1 cellular context compared by ENCODE assay signal in the genomic region with DNA sequence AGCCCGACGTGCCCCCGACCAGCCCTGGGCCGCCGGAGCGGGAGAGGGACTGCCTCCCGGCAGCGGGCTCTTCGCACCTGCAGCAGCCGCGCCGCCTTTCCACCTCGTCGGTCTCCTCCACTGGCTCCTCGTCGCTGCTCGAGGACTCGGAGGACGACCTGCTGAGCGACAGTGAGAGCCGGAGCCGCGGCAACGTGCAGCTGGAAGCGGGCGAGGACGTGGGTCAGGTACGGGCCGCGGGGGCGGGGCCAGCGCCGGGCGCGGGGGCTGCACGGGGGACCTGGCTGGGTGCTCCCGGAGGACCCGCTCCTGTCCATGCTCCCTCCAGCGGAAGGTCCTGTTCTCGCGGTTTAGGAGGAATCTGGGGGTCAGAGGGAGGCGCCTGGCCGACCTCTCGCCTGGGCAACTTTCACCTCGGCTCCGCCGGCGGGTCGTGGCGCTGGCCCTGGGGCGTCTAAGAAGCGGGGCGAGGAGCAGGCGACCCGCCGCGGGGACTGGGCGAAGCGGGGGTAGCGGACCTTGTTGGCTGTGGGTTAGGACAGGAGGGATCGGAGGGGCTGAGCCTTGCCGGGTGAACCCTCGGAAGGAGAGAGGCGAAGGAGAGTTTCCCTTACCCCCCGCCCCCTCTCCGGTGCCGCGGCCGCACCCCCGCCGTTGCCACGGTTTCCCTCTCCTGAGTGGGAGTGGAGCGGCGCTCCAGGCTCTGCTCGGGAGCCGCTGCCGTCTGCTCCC.
TF ChIP-seq lines count a peak whose summit lies in the region.

No MANE protein-coding gene starts in this region.

TF ChIP-seq in SK-N-SH treated with all-trans-retinoic acid at 6 μM for 48 hours, 23 proteins besides CTCF, POLR2A, EP300 and RAD21 (continued from another document):
- TF ChIP-seq, protein P1, sequence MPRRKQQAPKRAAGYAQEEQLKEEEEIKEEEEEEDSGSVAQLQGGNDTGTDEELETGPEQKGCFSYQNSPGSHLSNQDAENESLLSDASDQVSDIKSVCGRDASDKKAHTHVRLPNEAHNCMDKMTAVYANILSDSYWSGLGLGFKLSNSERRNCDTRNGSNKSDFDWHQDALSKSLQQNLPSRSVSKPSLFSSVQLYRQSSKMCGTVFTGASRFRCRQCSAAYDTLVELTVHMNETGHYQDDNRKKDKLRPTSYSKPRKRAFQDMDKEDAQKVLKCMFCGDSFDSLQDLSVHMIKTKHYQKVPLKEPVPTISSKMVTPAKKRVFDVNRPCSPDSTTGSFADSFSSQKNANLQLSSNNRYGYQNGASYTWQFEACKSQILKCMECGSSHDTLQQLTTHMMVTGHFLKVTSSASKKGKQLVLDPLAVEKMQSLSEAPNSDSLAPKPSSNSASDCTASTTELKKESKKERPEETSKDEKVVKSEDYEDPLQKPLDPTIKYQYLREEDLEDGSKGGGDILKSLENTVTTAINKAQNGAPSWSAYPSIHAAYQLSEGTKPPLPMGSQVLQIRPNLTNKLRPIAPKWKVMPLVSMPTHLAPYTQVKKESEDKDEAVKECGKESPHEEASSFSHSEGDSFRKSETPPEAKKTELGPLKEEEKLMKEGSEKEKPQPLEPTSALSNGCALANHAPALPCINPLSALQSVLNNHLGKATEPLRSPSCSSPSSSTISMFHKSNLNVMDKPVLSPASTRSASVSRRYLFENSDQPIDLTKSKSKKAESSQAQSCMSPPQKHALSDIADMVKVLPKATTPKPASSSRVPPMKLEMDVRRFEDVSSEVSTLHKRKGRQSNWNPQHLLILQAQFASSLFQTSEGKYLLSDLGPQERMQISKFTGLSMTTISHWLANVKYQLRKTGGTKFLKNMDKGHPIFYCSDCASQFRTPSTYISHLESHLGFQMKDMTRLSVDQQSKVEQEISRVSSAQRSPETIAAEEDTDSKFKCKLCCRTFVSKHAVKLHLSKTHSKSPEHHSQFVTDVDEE (CRISPR knock-in tag; IDR thresholded peaks at IDR 0.05), result no peak
- TF ChIP-seq OSR1 (CRISPR knock-in tag; IDR thresholded peaks at IDR 0.05), result no peak
